In genomic region chr17:55580596-55581133, GRCh38 we compare ENCODE assay signal across 15 cellular contexts.
DNase-seq lines count a peak whose midpoint lies in the region; ATAC-seq and TF ChIP-seq lines count a peak whose summit lies in the region.
"Had no signal": no experiment of that assay in that cellular context is flagged by ENCODE, and none has a peak within 500 bp of the region (broad histone marks: within the 10 kb centered on the region; RNA-seq: fewer than 3 reads in every experiment).

No MANE protein-coding gene starts in this region.

- WGBS in SK-N-SH (ENCODE audit: low lambda C conversion rate), result 76% methylated on average over 5 of the region's 5 CpGs

- peaks cover 27% of the 10 kb centered on the region for H3K27me3 Mint-ChIP-seq in activated T-helper 2 cell treated with anti-CD3 and anti-CD28 coated beads, Interferon-gamma antibody, Interleukin-2, Interleukin-4, amounts not matched to agents 10 μg/mL and 5 μg/mL and 100 μg/mL, durations not matched to agents 14 hours and 24 hours and 36 hours (ENCODE audit: low read depth)
- H3K27me3 Mint-ChIP-seq in CD4-positive, alpha-beta T cell, result no peaks in the 10 kb centered on the region
- no peaks in the 10 kb centered on the region for H3K27me3 Mint-ChIP-seq in progenitor cell of endocrine pancreas
- H3K27me3 Mint-ChIP-seq: brain had no signal

- no peaks in the 10 kb centered on the region for H3K9me2 ChIP-seq in SK-N-SH

- DNase-seq in SK-N-MC (ENCODE audit: low read depth, low spot score) (no peak), SK-N-SH (no peak), progenitor cell of endocrine pancreas (ENCODE audit: low spot score, unreplicated experiment) (no peak)
- DNase-seq in activated T-helper 2 cell treated with anti-CD3 and anti-CD28 coated beads, Interferon-gamma antibody, Interleukin-2, Interleukin-4, amounts not matched to agents 10 μg/mL and 5 μg/mL and 100 μg/mL, durations not matched to agents 14 hours and 24 hours and 36 hours (ENCODE audit: low spot score), result no peak
- no peak for DNase-seq in CD4-positive, alpha-beta T cell
- DNase-seq: activated T-cell treated with anti-CD3 and anti-CD28 coated beads, Interleukin-2, amount 50 U/mL, for 48 hours; NCI-H2171; nucleus accumbens had no signal

- H3K27ac ChIP-seq in SK-N-MC (peak overlapping the region; percentile 88), SK-N-SH (ENCODE audit: low read depth in 2 of 2, low read length in 1 of 2) (no peak overlapping the region)
- H3K27ac ChIP-seq in CD4-positive, alpha-beta T cell (ENCODE audit: low read depth, low read length), result no peak overlapping the region

- no peaks in the 10 kb centered on the region for H3K79me2 ChIP-seq in SK-N-SH (ENCODE audit: insufficient read depth)

- POLR2A ChIA-PET in SK-N-SH (lab: Yijun Ruan, JAX), result no interaction called here
- POLR2A ChIA-PET in CD4-positive, alpha-beta T cell (lab: Charles Lee), result no interaction called here

- H3K27me3 ChIP-seq in SK-N-SH (ENCODE audit: insufficient read depth), result no peaks in the 10 kb centered on the region
- H3K27me3 ChIP-seq in CD4-positive, alpha-beta T cell (ENCODE audit: control insufficient read depth, insufficient read depth, low read length), result no peaks in the 10 kb centered on the region

- H3K4me1 Mint-ChIP-seq in activated T-helper 2 cell treated with anti-CD3 and anti-CD28 coated beads, Interferon-gamma antibody, Interleukin-2, Interleukin-4, amounts not matched to agents 10 μg/mL and 5 μg/mL and 100 μg/mL, durations not matched to agents 14 hours and 24 hours and 36 hours (ENCODE audit: low read depth), result no peaks in the 10 kb centered on the region
- H3K4me1 Mint-ChIP-seq in CD4-positive, alpha-beta T cell (ENCODE audit: low read depth), result peaks cover 6% of the 10 kb centered on the region
- no peaks in the 10 kb centered on the region for H3K4me1 Mint-ChIP-seq in progenitor cell of endocrine pancreas (ENCODE audit: low read depth)
- H3K4me1 Mint-ChIP-seq: brain had no signal

- H3K4me3 Mint-ChIP-seq in activated T-helper 2 cell treated with anti-CD3 and anti-CD28 coated beads, Interferon-gamma antibody, Interleukin-2, Interleukin-4, amounts not matched to agents 10 μg/mL and 5 μg/mL and 100 μg/mL, durations not matched to agents 14 hours and 24 hours and 36 hours (ENCODE audit: low read depth), result no peak overlapping the region
- H3K4me3 Mint-ChIP-seq in CD4-positive, alpha-beta T cell, result no peak overlapping the region
- H3K4me3 Mint-ChIP-seq in progenitor cell of endocrine pancreas (ENCODE audit: low read depth), result no peak overlapping the region
- H3K4me3 Mint-ChIP-seq: brain had no signal

- H3K9ac ChIP-seq in SK-N-MC (ENCODE audit: insufficient read length) (no peak overlapping the region), SK-N-SH (no peak overlapping the region)

- no peaks in the 10 kb centered on the region for H3K36me3 Mint-ChIP-seq in activated T-helper 2 cell treated with anti-CD3 and anti-CD28 coated beads, Interferon-gamma antibody, Interleukin-2, Interleukin-4, amounts not matched to agents 10 μg/mL and 5 μg/mL and 100 μg/mL, durations not matched to agents 14 hours and 24 hours and 36 hours (ENCODE audit: low read depth)
- H3K36me3 Mint-ChIP-seq in CD4-positive, alpha-beta T cell (ENCODE audit: low read depth), result no peaks in the 10 kb centered on the region
- H3K36me3 Mint-ChIP-seq in progenitor cell of endocrine pancreas (ENCODE audit: insufficient read depth), result no peaks in the 10 kb centered on the region
- H3K36me3 Mint-ChIP-seq: brain had no signal

- no peaks in the 10 kb centered on the region for H3K9me3 Mint-ChIP-seq in activated T-helper 2 cell treated with anti-CD3 and anti-CD28 coated beads, Interferon-gamma antibody, Interleukin-2, Interleukin-4, amounts not matched to agents 10 μg/mL and 5 μg/mL and 100 μg/mL, durations not matched to agents 14 hours and 24 hours and 36 hours
- no peaks in the 10 kb centered on the region for H3K9me3 Mint-ChIP-seq in CD4-positive, alpha-beta T cell
- no peaks in the 10 kb centered on the region for H3K9me3 Mint-ChIP-seq in progenitor cell of endocrine pancreas (ENCODE audit: low read depth)
- H3K9me3 Mint-ChIP-seq: brain had no signal

- ATAC-seq in GM18519 (IDR thresholded peaks at IDR 0.05; ENCODE audit: low FRiP score, unreplicated experiment) (peak; percentile 59), GM19468 (IDR thresholded peaks at IDR 0.05; ENCODE audit: extremely low read depth, unreplicated experiment) (peak; percentile 40), HG03025 (IDR thresholded peaks at IDR 0.05; ENCODE audit: low FRiP score, unreplicated experiment) (peak; percentile 47)
- no peak for ATAC-seq in CD4-positive, alpha-beta T cell (ENCODE audit: poor library complexity)
- ATAC-seq: K562, Panc1 had no signal

- no peak for TF ChIP-seq RAD21 in SK-N-SH (IDR thresholded peaks at IDR 0.05; ENCODE audit: low read length)

- 0 out of 2 replicates have a peak overlapping the region, but pooled peaks have one; percentile 12 for H3K4me3 ChIP-seq in SK-N-MC
- no peak overlapping the region for H3K4me3 ChIP-seq in SK-N-SH (ENCODE audit: low read depth in 2 of 2, low read length in 1 of 2)
- H3K4me3 ChIP-seq: K562, lung had no signal

- H3K4me1 ChIP-seq in SK-N-SH (ENCODE audit: control insufficient read depth in 1 of 2, insufficient read depth in 2 of 2, low read depth in 1 of 2, low read length in 1 of 2), result peaks cover 4 to 20% of the 10 kb centered on the region in 2 experiments; a peak in 2 of 4 replicates

- no peak overlapping the region for H3K27ac Mint-ChIP-seq in activated T-helper 2 cell treated with anti-CD3 and anti-CD28 coated beads, Interferon-gamma antibody, Interleukin-2, Interleukin-4, amounts not matched to agents 10 μg/mL and 5 μg/mL and 100 μg/mL, durations not matched to agents 14 hours and 24 hours and 36 hours
- no peak overlapping the region for H3K27ac Mint-ChIP-seq in CD4-positive, alpha-beta T cell
- no peak overlapping the region for H3K27ac Mint-ChIP-seq in progenitor cell of endocrine pancreas
- H3K27ac Mint-ChIP-seq: brain had no signal

- CTCF ChIA-PET in SK-N-SH (lab: Yijun Ruan, JAX), result interaction anchor here (1.2 to 2.4 kb wide), 4 partner anchors 9 to 54 kb away, joined by 3 to 7 read pairs (median 6); no protein-coding TSS in a partner anchor
- CTCF ChIA-PET in CD4-positive, alpha-beta T cell (lab: Charles Lee), result interaction anchor here (1.1 kb wide), 1 partner anchor 11 kb away, joined by 3 read pairs; no protein-coding TSS in a partner anchor

- no peaks in the 10 kb centered on the region for H3F3A ChIP-seq in SK-N-SH (replicated peaks; ENCODE audit: insufficient read depth)

- H4K20me1 ChIP-seq in SK-N-SH (ENCODE audit: insufficient read depth), result no peaks in the 10 kb centered on the region

- H3K4me2 ChIP-seq in SK-N-SH, result no peak overlapping the region

- H3K9me3 ChIP-seq in SK-N-MC (ENCODE audit: low read depth, low read length) (no peaks in the 10 kb centered on the region), SK-N-SH (no peaks in the 10 kb centered on the region)
- H3K9me3 ChIP-seq in CD4-positive, alpha-beta T cell (ENCODE audit: control insufficient read depth, low read length), result no peaks in the 10 kb centered on the region

- no peak for TF ChIP-seq EP300 in SK-N-SH (IDR thresholded peaks at IDR 0.05; ENCODE audit: borderline replicate concordance in 1 of 2, low read depth in 1 of 2, low read length in 1 of 2)

- no peaks in the 10 kb centered on the region for H3K36me3 ChIP-seq in SK-N-MC (ENCODE audit: insufficient read depth, low read length)
- no peaks in the 10 kb centered on the region for H3K36me3 ChIP-seq in SK-N-SH (replicated peaks in 1 of 2; ENCODE audit: control insufficient read depth in 1 of 2, insufficient read depth in 2 of 2, low read length in 1 of 2)

- intact Hi-C loops in activated T-helper 2 cell treated with anti-CD3 and anti-CD28 coated beads, Interferon-gamma antibody, Interleukin-2, Interleukin-4, amounts not matched to agents 10 μg/mL and 5 μg/mL and 100 μg/mL, durations not matched to agents 14 hours and 24 hours and 36 hours (cut with micrococcal nuclease), result no loop called here
- intact Hi-C loops in CD4-positive, alpha-beta T cell (cut with DNase I, micrococcal nuclease), result loop anchor here in 1 of 2 experiments (10.0 kb wide), 1 partner anchor 56 kb away; no protein-coding TSS in a partner anchor

- H2AFZ ChIP-seq in SK-N-SH (ENCODE audit: low read depth), result no peak overlapping the region

- no peak for TF ChIP-seq CTCF in SK-N-SH (IDR thresholded peaks at IDR 0.05)
- no peak for TF ChIP-seq CTCF in CD4-positive, alpha-beta T cell (IDR thresholded peaks at IDR 0.05)
- TF ChIP-seq CTCF in progenitor cell of endocrine pancreas (IDR thresholded peaks at IDR 0.05; ENCODE audit: unreplicated experiment), result no peak

TF ChIP-seq in SK-N-SH, 30 proteins besides CTCF, POLR2A, EP300 and RAD21:
- no peak for TF ChIP-seq NRF1 (IDR thresholded peaks at IDR 0.05; ENCODE audit: low read depth, low read length)
- no peak for TF ChIP-seq MXI1 (IDR thresholded peaks at IDR 0.05; ENCODE audit: low read depth, low read length)
- TF ChIP-seq SMC3 (IDR thresholded peaks at IDR 0.05; ENCODE audit: low read depth, low read length), result no peak
- TF ChIP-seq JUND (IDR thresholded peaks at IDR 0.05), result no peak
- no peak for TF ChIP-seq GATA2 (CRISPR knock-in tag; IDR thresholded peaks at IDR 0.05)
- no peak for TF ChIP-seq EZH2phosphoT487 (IDR thresholded peaks at IDR 0.05; ENCODE audit: borderline replicate concordance, low read depth)
- TF ChIP-seq FOXJ3 (CRISPR knock-in tag; IDR thresholded peaks at IDR 0.05), result no peak
- TF ChIP-seq FOXM1 (IDR thresholded peaks at IDR 0.05; ENCODE audit: low read depth), result no peak
